ENCODE assay signal across 2 cellular contexts in genomic region chr14:100208136-100208535, GRCh38. TPM values are rescaled to one million over a fixed set of nuclear protein-coding genes. Genes with fewer than 3 reads are reported as not detected.
"Had no signal": no experiment of that assay in that cellular context is flagged by ENCODE, and none has a peak within 500 bp of the region (broad histone marks: within the 10 kb centered on the region; RNA-seq: fewer than 3 reads in every experiment).

No MANE protein-coding gene starts in this region.

RNA-seq across cellular contexts. Expression of gene DEGS2, which starts 48.7 kb away (rescaled TPM):
- total RNA-seq: HT1080, IMR-90 had no signal
- polyA plus RNA-seq: IMR-90 had no signal
